25 cellular contexts compared by ENCODE assay signal in the genomic region with DNA sequence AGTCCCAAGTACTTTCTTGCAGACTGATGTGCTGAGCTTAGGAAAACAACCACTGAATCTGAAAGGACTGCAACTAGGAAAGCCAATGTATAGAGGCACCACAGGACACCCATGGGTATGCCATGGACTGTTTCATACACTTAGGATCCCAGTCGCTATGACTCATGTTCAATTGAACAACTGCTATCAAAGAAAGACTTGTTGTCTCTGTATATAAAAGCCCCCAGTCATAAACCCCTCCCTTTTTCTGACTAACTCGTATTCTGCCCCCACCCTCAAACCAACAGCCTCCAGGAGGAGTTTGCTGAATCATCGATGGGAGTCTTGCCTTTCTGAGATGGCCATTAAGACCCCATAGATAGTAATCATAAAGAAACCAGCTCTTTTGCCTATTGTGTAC.
DNase-seq lines count a peak whose midpoint lies in the region; ATAC-seq, FAIRE-seq and TF ChIP-seq lines count a peak whose summit lies in the region.
"Had no signal": no experiment of that assay in that cellular context is flagged by ENCODE, and none has a peak within 500 bp of the region (broad histone marks: within the 10 kb centered on the region; RNA-seq: fewer than 3 reads in every experiment).

No MANE protein-coding gene starts in this region.

- H3K4me3 ChIP-seq in HCT116 (replicated peaks in 1 of 2; ENCODE audit: low read depth in 1 of 2, low read length in 2 of 2): no peak overlapping the region
- H3K4me3 ChIP-seq in PC-3 (ENCODE audit: low read length): no peak overlapping the region
- H3K4me3 ChIP-seq in bronchial epithelial cell (ENCODE audit: low read depth, low read length): no peak overlapping the region
- H3K4me3 ChIP-seq in sigmoid colon: no peak overlapping the region
- no peak overlapping the region for H3K4me3 ChIP-seq in dorsolateral prefrontal cortex
- H3K4me3 ChIP-seq: GM12878, HAP-1, prostate gland, stomach, tibial artery had no signal

- CTCF ChIA-PET in HCT116 (lab: Charles Lee): no interaction called here
- CTCF ChIA-PET in PC-3 (lab: Charles Lee): no interaction called here

- H2AFZ ChIP-seq in HCT116 (ENCODE audit: low read depth, low read length, poor library complexity, severe bottlenecking) (no peak overlapping the region), PC-3 (ENCODE audit: low read length) (no peak overlapping the region)

- peak; percentile 40; the same call in 1 of the 2 replicates for ATAC-seq in HCT116
- ATAC-seq in PC-3: no peak
- ATAC-seq: GM12878, Panc1 had no signal

- TF ChIP-seq EP300 in sigmoid colon (IDR thresholded peaks at IDR 0.05): no peak

- no peak for TF ChIP-seq POLR2A in HCT116 (IDR thresholded peaks at IDR 0.05; ENCODE audit: borderline replicate concordance, extremely low read depth, insufficient read depth, insufficient read length)
- no peak for TF ChIP-seq POLR2A in sigmoid colon (IDR thresholded peaks at IDR 0.05)

- no peaks in the 10 kb centered on the region for H3K9me3 ChIP-seq in HCT116 (ENCODE audit: control insufficient read depth in 1 of 2, insufficient read depth in 1 of 2, low read depth in 1 of 2, low read length in 2 of 2)
- no peaks in the 10 kb centered on the region for H3K9me3 ChIP-seq in PC-3 (ENCODE audit: low read length)
- H3K9me3 ChIP-seq in sigmoid colon: no peaks in the 10 kb centered on the region
- H3K9me3 ChIP-seq: HAP-1, prostate gland, SK-N-SH, stomach, tibial artery had no signal

- H3K27me3 ChIP-seq in HCT116 (ENCODE audit: insufficient read depth, low read length) (0 out of 2 replicates have a peak, but pooled peaks cover 4% of the 10 kb centered on the region), PC-3 (ENCODE audit: low read length) (no peaks in the 10 kb centered on the region), bronchial epithelial cell (ENCODE audit: control insufficient read depth, insufficient read depth, low read length) (no peaks in the 10 kb centered on the region), sigmoid colon (no peaks in the 10 kb centered on the region), dorsolateral prefrontal cortex (peaks cover 0 to 5% (median 0%) of the 10 kb centered on the region in 45 donors)
- H3K27me3 ChIP-seq: stomach, tibial artery had no signal

- BruUV-seq in HCT116 (replicated peaks; lab: Mats Ljungman, UMichigan): no TSS peak
- BruUV-seq in PC-3 (replicated peaks; lab: Mats Ljungman, UMichigan): no TSS peak

- H3K79me2 ChIP-seq in HCT116 (ENCODE audit: insufficient read depth, low read length): no peaks in the 10 kb centered on the region
- H3K79me2 ChIP-seq in PC-3 (ENCODE audit: low read length): no peaks in the 10 kb centered on the region

- WGBS in sigmoid colon, 2 donors: 50 to 77% methylated on average over 3 of the region's 3 CpGs

- H3F3A ChIP-seq in PC-3 (ENCODE audit: low read length, unreplicated experiment): no peaks in the 10 kb centered on the region

- POLR2A ChIA-PET in HCT116 (lab: Charles Lee): no interaction called here
- POLR2A ChIA-PET in PC-3 (lab: Charles Lee; ENCODE audit: unreplicated experiment): no interaction called here

- DNase-seq in HCT116 (ENCODE audit: low read depth, low spot score) (peak; percentile 22), PC-3 (peak; percentile 42), bronchial epithelial cell (ENCODE audit: low read depth) (peak; percentile 59), urothelium cell line (ENCODE audit: low spot score) (peak; percentile 78), sigmoid colon (no peak), dorsolateral prefrontal cortex (no peak), HUDEP-2 (lab: John Stamatoyannopoulos, UW; ENCODE audit: unreplicated experiment in 76 of 76) (no peak)
- DNase-seq: activated CD4-positive, alpha-beta T cell treated with anti-CD3 and anti-CD28 coated beads, Interleukin-2, amount 10 ng/mL, durations not matched to agents 7 days and 5 days; activated naive CD4-positive, alpha-beta T cell treated with anti-CD3 and anti-CD28 coated beads, Interleukin-2, amount 50 U/mL, for 16 hours; amygdala; CD4-positive, alpha-beta T cell; dermis blood vessel endothelial cell; head of caudate nucleus; NCI-H146; NCI-H510A treated with DMSO at 0.1 percent for 48 hours; SK-N-SH; stimulated activated CD8-positive, alpha-beta memory T cell treated with anti-CD3 and anti-CD28 coated beads, Interleukin-4, amount 100 ng/mL, for 48 hours; stomach; tibial artery; WERI-Rb-1 had no signal

- H4K20me1 ChIP-seq in HCT116 (ENCODE audit: insufficient read depth) (no peaks in the 10 kb centered on the region), PC-3 (ENCODE audit: low read length) (no peaks in the 10 kb centered on the region)

- RAD21 ChIA-PET in HCT116 (lab: Charles Lee; ENCODE audit: low non-redundant PET in 1 of 2, low total read pairs in 2 of 2, uncharacterized antibody in 2 of 2, unreplicated experiment in 2 of 2): no interaction called here

- TF ChIP-seq CTCF in HCT116 (IDR thresholded peaks at IDR 0.05 in 2 of 3, conservative IDR thresholded peaks at IDR 0.05 in 1 of 3; ENCODE audit: borderline replicate concordance in 1 of 3, insufficient read depth in 1 of 3, low read depth in 2 of 3, low read length in 2 of 3): no peak
- no peak for TF ChIP-seq CTCF in PC-3 (conservative IDR thresholded peaks at IDR 0.05; ENCODE audit: low read depth, low read length)
- no peak for TF ChIP-seq CTCF in bronchial epithelial cell (IDR thresholded peaks at IDR 0.05; ENCODE audit: insufficient read depth, low read length, severe bottlenecking)
- TF ChIP-seq CTCF in sigmoid colon (IDR thresholded peaks at IDR 0.05): no peak
- no peak for TF ChIP-seq CTCF in dorsolateral prefrontal cortex (IDR thresholded peaks at IDR 0.05 in 54 of 56, conservative IDR thresholded peaks at IDR 0.05 in 2 of 56; ENCODE audit: low read depth in 1 of 56, partially characterized antibody in 56 of 56)

- H3K27ac ChIP-seq in HCT116 (ENCODE audit: low read depth, low read length) (no peak overlapping the region), PC-3 (ENCODE audit: low read length) (no peak overlapping the region), sigmoid colon (no peak overlapping the region), dorsolateral prefrontal cortex (no peak overlapping the region)
- H3K27ac ChIP-seq: HL-60, prostate gland, stomach, tibial artery, WERI-Rb-1 had no signal

- H3K4me1 ChIP-seq in HCT116 (ENCODE audit: control insufficient read depth in 1 of 2, insufficient read depth in 2 of 2, low read length in 2 of 2): peaks cover 0 to 5% of the 10 kb centered on the region in 2 experiments; a peak in 1 of 4 replicates
- no peaks in the 10 kb centered on the region for H3K4me1 ChIP-seq in PC-3 (ENCODE audit: insufficient read depth, low read length)
- H3K4me1 ChIP-seq in sigmoid colon: no peaks in the 10 kb centered on the region
- H3K4me1 ChIP-seq: HAP-1, prostate gland, stomach, tibial artery had no signal

- no peak overlapping the region; the same call in 1 of the 2 replicates for H3K4me2 ChIP-seq in HCT116 (ENCODE audit: low read length)
- H3K4me2 ChIP-seq in PC-3 (ENCODE audit: low read length): no peak overlapping the region
- H3K4me2 ChIP-seq: SK-N-SH had no signal

- no peak for TF ChIP-seq RAD21 in HCT116 (IDR thresholded peaks at IDR 0.05; ENCODE audit: low read depth)

- H3K9ac ChIP-seq in HCT116 (ENCODE audit: low read length) (no peak overlapping the region), PC-3 (ENCODE audit: low read length) (no peak overlapping the region)
- H3K9ac ChIP-seq: SK-N-SH had no signal

- intact Hi-C loops in HCT116 (cut with micrococcal nuclease): no loop called here
- intact Hi-C loops in PC-3 (cut with micrococcal nuclease): no loop called here
- intact Hi-C loops in sigmoid colon (cut with DNase I): no loop called here
- intact Hi-C loops in dorsolateral prefrontal cortex (cut with DNase I): no loop called here

- H3K9me2 ChIP-seq in HCT116 (ENCODE audit: insufficient read depth): no peaks in the 10 kb centered on the region
- H3K9me2 ChIP-seq in PC-3 (replicated peaks; ENCODE audit: low read length): no peaks in the 10 kb centered on the region
- H3K9me2 ChIP-seq: SK-N-SH had no signal

- FAIRE-seq in bronchial epithelial cell (lab: Jason Lieb, UNC) (no peak), urothelium cell line (lab: Jason Lieb, UNC) (no peak)
- FAIRE-seq: GM12878 had no signal

- no peaks in the 10 kb centered on the region for H3K36me3 ChIP-seq in HCT116 (ENCODE audit: control insufficient read depth in 1 of 2, insufficient read depth in 2 of 2, low read length in 2 of 2)
- H3K36me3 ChIP-seq in PC-3 (ENCODE audit: low read depth, low read length): no peaks in the 10 kb centered on the region
- H3K36me3 ChIP-seq in bronchial epithelial cell (ENCODE audit: control insufficient read depth, insufficient read depth, low read length): no peaks in the 10 kb centered on the region
- no peaks in the 10 kb centered on the region for H3K36me3 ChIP-seq in sigmoid colon
- H3K36me3 ChIP-seq: HAP-1, prostate gland, stomach, tibial artery, WERI-Rb-1 had no signal

TF ChIP-seq in HCT116, 20 proteins besides CTCF, POLR2A, EP300 and RAD21:
- no peak for TF ChIP-seq FOSL1 (IDR thresholded peaks at IDR 0.05; ENCODE audit: low read depth)
- TF ChIP-seq TCF7L2 (IDR thresholded peaks at IDR 0.05; ENCODE audit: borderline replicate concordance, extremely low read depth, insufficient read depth, insufficient read length): no peak
- TF ChIP-seq ZFX (IDR thresholded peaks at IDR 0.05): no peak
- TF ChIP-seq SIN3A (IDR thresholded peaks at IDR 0.05; ENCODE audit: low read depth): no peak
- no peak for TF ChIP-seq JUND (IDR thresholded peaks at IDR 0.05)
- no peak for TF ChIP-seq SP1 (IDR thresholded peaks at IDR 0.05; ENCODE audit: low read depth)
- TF ChIP-seq SRF (IDR thresholded peaks at IDR 0.05; ENCODE audit: low read depth): no peak
- no peak for TF ChIP-seq ELF1 (IDR thresholded peaks at IDR 0.05; ENCODE audit: borderline replicate concordance, low read depth)
- no peak for TF ChIP-seq EGR1 (IDR thresholded peaks at IDR 0.05; ENCODE audit: low read depth)

Comparison
In these comparisons a context has a peak if more than half of its experiments do, and no peak if none do; other contexts are left out.
1. DNase-seq: peak in HCT116 (single experiment), PC-3 (single experiment), bronchial epithelial cell (single experiment) and urothelium cell line (single experiment); none in sigmoid colon (single experiment), dorsolateral prefrontal cortex (0 of 10) and HUDEP-2 (0 of 76).